ENCODE assay signal across 16 cellular contexts in the genomic region with DNA sequence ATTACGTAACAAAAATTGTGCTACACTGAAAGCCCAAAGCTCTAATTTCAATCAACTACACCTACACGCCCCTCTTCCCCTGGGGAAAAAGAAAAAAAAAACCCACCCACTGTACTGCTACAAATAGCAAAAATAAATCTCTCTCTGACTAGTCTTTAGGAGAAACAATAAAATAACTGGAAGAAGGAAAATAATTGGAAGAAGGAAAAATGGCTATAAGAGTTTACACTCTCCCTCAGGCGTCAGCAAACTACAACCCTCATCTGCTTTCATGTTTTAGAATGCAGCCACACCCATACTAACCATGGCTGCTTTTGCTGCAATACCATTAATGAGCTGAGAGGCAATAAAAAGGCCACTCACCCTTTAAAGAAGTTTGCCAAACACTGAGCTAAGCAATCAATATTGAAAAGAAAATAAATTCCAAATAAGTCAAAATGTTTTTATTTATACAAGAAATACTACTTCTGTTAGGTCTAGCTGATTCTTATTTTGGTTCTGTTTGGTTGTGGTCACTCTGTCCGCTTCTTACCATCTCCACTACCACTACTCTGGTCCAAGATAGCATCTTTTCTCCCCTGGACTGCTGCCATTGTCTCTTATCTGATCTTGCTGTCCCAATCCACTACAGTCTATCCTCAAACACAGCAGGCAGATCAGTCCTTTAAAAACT. TPM values are rescaled to one million over a fixed set of nuclear protein-coding genes. Genes with fewer than 3 reads are reported as not detected.
DNase-seq lines count a peak whose midpoint lies in the region; ATAC-seq, FAIRE-seq and TF ChIP-seq lines count a peak whose summit lies in the region.
"Had no signal": no experiment of that assay in that cellular context is flagged by ENCODE, and none has a peak within 500 bp of the region (broad histone marks: within the 10 kb centered on the region; RNA-seq: fewer than 3 reads in every experiment).

No MANE protein-coding gene starts in this region.

- H2AFZ ChIP-seq in H9 (ENCODE audit: low read length): no peak overlapping the region

- H2BK15ac ChIP-seq in H9 (ENCODE audit: low read depth, low read length): no peak overlapping the region

- no peak overlapping the region for H3T11ph ChIP-seq in H9 (ENCODE audit: low read length)

- no peak overlapping the region for H2BK5ac ChIP-seq in H9 (ENCODE audit: insufficient read length, low read length)

- H2AK5ac ChIP-seq in H9 (ENCODE audit: insufficient read length, low read length): no peak overlapping the region

- no peak overlapping the region for H4K8ac ChIP-seq in H9 (replicated peaks; ENCODE audit: insufficient read length, low read depth, low read length)

- peaks cover 3% of the 10 kb centered on the region for H3K23me2 ChIP-seq in H9 (ENCODE audit: insufficient read length, low read depth, low read length, poor library complexity, severe bottlenecking)

- no peak for DNase-seq in GM12892 (ENCODE audit: insufficient read length)
- DNase-seq in SK-N-DZ (ENCODE audit: low spot score): peak; percentile 22
- DNase-seq in glutamatergic neuron: no peak
- DNase-seq in H9: no peak
- no peak for DNase-seq in T-helper 2 cell
- DNase-seq in activated naive CD4-positive, alpha-beta T cell treated with Interleukin-2 at 50 U/mL for 16 hours: no peak
- DNase-seq: midbrain; NCI-H1105; NCI-H526 treated with DMSO at 0.1 percent for 48 hours; SHP77; stimulated activated CD8-positive, alpha-beta memory T cell treated with anti-CD3 and anti-CD28 coated beads, Interleukin-4, amount 100 ng/mL, for 48 hours; upper lobe of left lung had no signal

- no peak overlapping the region for H2BK20ac ChIP-seq in H9 (ENCODE audit: low read depth, low read length, poor library complexity, severe bottlenecking)

- peak; percentile 30 for FAIRE-seq in GM12892 (lab: Jason Lieb, UNC)

- no peak overlapping the region for H3K4ac ChIP-seq in H9 (ENCODE audit: low read depth, low read length)

- peak overlapping the region; percentile 36 for H3K4me3 Mint-ChIP-seq in glutamatergic neuron (ENCODE audit: unreplicated experiment)
- H3K4me3 Mint-ChIP-seq in H9: no peak overlapping the region

- H4K5ac ChIP-seq in H9 (ENCODE audit: insufficient read length, low read depth, low read length): no peak overlapping the region

- H3K36me3 Mint-ChIP-seq in glutamatergic neuron (ENCODE audit: unreplicated experiment) (peaks cover 7% of the 10 kb centered on the region), H9 (ENCODE audit: insufficient read depth in 1 of 3, low read depth in 3 of 3) (peaks cover 8 to 15% (median 8%) of the 10 kb centered on the region in 3 experiments)

- H3K14ac ChIP-seq in H9 (ENCODE audit: insufficient read depth, low read length): no peak overlapping the region

- no CpG with 5 or more reads among the region's 4 CpGs for WGBS in H9 (ENCODE audit: extremely low coverage, insufficient read length, low lambda C conversion rate)

- ATAC-seq in GM21423 (IDR thresholded peaks at IDR 0.05; ENCODE audit: unreplicated experiment): no peak

- TF ChIP-seq CTCF in 22Rv1 (IDR thresholded peaks at IDR 0.05) (no peak), glutamatergic neuron (IDR thresholded peaks at IDR 0.05; ENCODE audit: partially characterized antibody, unreplicated experiment) (no peak), H9 (conservative IDR thresholded peaks at IDR 0.05) (no peak)

- H3K9me3 Mint-ChIP-seq in glutamatergic neuron (ENCODE audit: unreplicated experiment) (no peaks in the 10 kb centered on the region), H9 (peaks cover 8 to 9% of the 10 kb centered on the region in 2 experiments)

- no peak overlapping the region for H3K23ac ChIP-seq in H9 (ENCODE audit: insufficient read length, low read depth, low read length)

- no peaks in the 10 kb centered on the region for H3K79me1 ChIP-seq in H9 (ENCODE audit: insufficient read depth, low read depth, low read length, poor library complexity, severe bottlenecking)

- H2BK12ac ChIP-seq in H9 (ENCODE audit: insufficient read length, low read depth, low read length): no peak overlapping the region

- H3K18ac ChIP-seq in H9 (ENCODE audit: insufficient read length, low read depth, low read length): no peak overlapping the region

- no peak for TF ChIP-seq POLR2A in GM12892 (IDR thresholded peaks at IDR 0.05; ENCODE audit: low read depth, low read length)

- no peak overlapping the region for H3K56ac ChIP-seq in H9 (ENCODE audit: insufficient read length, low read depth, low read length)

- H3K9ac ChIP-seq in H9 (ENCODE audit: extremely low read depth, insufficient read length, low read length): no peak overlapping the region

- H3K27me3 Mint-ChIP-seq in glutamatergic neuron (ENCODE audit: unreplicated experiment) (no peaks in the 10 kb centered on the region), H9 (ENCODE audit: low read depth) (peaks cover 12% of the 10 kb centered on the region)

- no peak overlapping the region for H3K27ac Mint-ChIP-seq in glutamatergic neuron (ENCODE audit: unreplicated experiment)
- H3K27ac Mint-ChIP-seq in H9: no peak overlapping the region

- H3K4me1 Mint-ChIP-seq in glutamatergic neuron (ENCODE audit: low read depth, unreplicated experiment) (peaks cover 9% of the 10 kb centered on the region), H9 (peaks cover 9 to 11% of the 10 kb centered on the region in 2 experiments)

- H3K79me2 ChIP-seq in H9 (ENCODE audit: insufficient read depth, low read length): no peaks in the 10 kb centered on the region

- H3K27me3 ChIP-seq in H9 (ENCODE audit: insufficient read depth, low read length): no peaks in the 10 kb centered on the region
- H3K27me3 ChIP-seq: upper lobe of left lung had no signal

- H3K4me2 ChIP-seq in H9 (ENCODE audit: insufficient read depth, insufficient read length, low read length): no peak overlapping the region

- no peak overlapping the region for H2BK120ac ChIP-seq in H9 (ENCODE audit: low read depth, low read length, poor library complexity, severe bottlenecking)

- H3K4me1 ChIP-seq in H9 (ENCODE audit: insufficient read depth, low read length): no peaks in the 10 kb centered on the region
- H3K4me1 ChIP-seq: prostate gland had no signal

- no peaks in the 10 kb centered on the region for H3K9me3 ChIP-seq in H9 (ENCODE audit: control insufficient read depth, low read depth, low read length)
- H3K9me3 ChIP-seq: prostate gland, upper lobe of left lung had no signal

- H3K27ac ChIP-seq in 22Rv1 (peak overlapping the region; percentile 3; the same call in 1 of the 2 replicates), H9 (ENCODE audit: insufficient read length, low read depth, low read length) (no peak overlapping the region)
- H3K27ac ChIP-seq: coronary artery, prostate gland had no signal

- no peak overlapping the region for H4K91ac ChIP-seq in H9 (ENCODE audit: insufficient read length, low read depth, low read length)

- no peaks in the 10 kb centered on the region for H4K20me1 ChIP-seq in H9 (ENCODE audit: control insufficient read depth, insufficient read depth, insufficient read length)

RNA-seq across cellular contexts. Expression of a gene that starts 3.8 kb away (rescaled TPM):
- 12.4 TPM for polyA plus RNA-seq in GM12892 (2012; ENCODE audit: missing spikeins)
- 28.8 and 37.4 TPM in 2 replicates for polyA plus RNA-seq in SK-N-DZ (2014; cell fraction: cytosol; rRNA removed)
- 40.6 and 45.2 TPM in 2 replicates for polyA plus RNA-seq in SK-N-DZ (2014; cell fraction: nucleus; rRNA removed)
- total RNA-seq in glutamatergic neuron (ENCODE audit: unreplicated experiment) (45.6 TPM), H9 (2021) (13.6 and 14.9 TPM in 2 replicates)
